In the genomic region with DNA sequence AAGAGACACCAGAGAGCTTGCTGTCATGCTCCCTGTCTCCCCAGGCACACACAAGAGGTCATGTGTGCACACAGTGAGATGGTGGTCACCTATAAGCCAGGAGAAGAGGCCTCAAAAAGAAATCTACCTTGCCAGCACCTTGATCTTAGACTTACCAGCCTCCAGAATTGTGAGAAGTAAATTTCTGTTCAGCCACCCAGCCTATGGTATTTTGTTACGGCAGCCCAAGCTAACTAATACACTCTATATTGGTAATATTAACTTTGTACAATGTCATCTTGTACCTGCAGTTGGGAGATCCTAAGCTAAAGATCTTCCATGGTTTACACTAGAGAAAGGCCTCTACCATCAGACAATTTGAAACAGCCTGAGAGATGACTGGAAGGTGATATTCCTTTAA, we compare ENCODE assay signal across 22 cellular contexts.
"Had no signal": no experiment of that assay in that cellular context is flagged by ENCODE, and none has a peak within 500 bp of the region (broad histone marks: within the 10 kb centered on the region; RNA-seq: fewer than 3 reads in every experiment).

No MANE protein-coding gene starts in this region.

- H3K9me3 ChIP-seq: lower lobe of right lung, prostate gland, suprapubic skin, tibial nerve had no signal

- H3K4me3 ChIP-seq: lower lobe of right lung, prostate gland, suprapubic skin, tibial nerve had no signal

- H3K27me3 ChIP-seq: foreskin keratinocyte, suprapubic skin, tibial nerve had no signal

- H3K36me3 ChIP-seq: lower lobe of right lung, prostate gland, suprapubic skin, tibial nerve had no signal

- DNase-seq: activated B cell treated with CpG ODN at 0.5 μM for 24 hours; activated CD4-positive, alpha-beta memory T cell treated with anti-CD3 and anti-CD28 coated beads for 36 hours; activated CD4-positive, alpha-beta T cell treated with anti-CD3 and anti-CD28 coated beads for 4 hours; activated naive CD4-positive, alpha-beta T cell treated with Interleukin-2 at 50 U/mL for 16 hours; activated T-cell treated with anti-CD3 and anti-CD28 coated beads, Interleukin-2, amount 50 U/mL, for 48 hours; anterior cingulate cortex; effector CD4-positive, alpha-beta T cell; erythroblast; foreskin keratinocyte; kidney; lower lobe of right lung; stimulated activated CD4-positive, alpha-beta T cell treated with anti-CD3 and anti-CD28 coated beads, Interleukin-12 subunit alpha, Interleukin-12 subunit beta, amount 100 ng/mL, for 4 hours; stimulated activated CD4-positive, alpha-beta T cell treated with anti-CD3 and anti-CD28 coated beads, Interleukin-1b, Interleukin-23, amount 100 ng/mL, for 48 hours; stimulated activated naive CD8-positive, alpha-beta T cell treated with anti-CD3 and anti-CD28 coated beads, Interleukin-15, amount 100 ng/mL, for 72 hours; T-helper 1 cell had no signal

- H3K27ac ChIP-seq: foreskin keratinocyte, lower lobe of right lung, prostate gland, suprapubic skin, tibial nerve had no signal

- ATAC-seq: foreskin keratinocyte; lower lobe of right lung; natural killer cell treated with Interleukin-12 subunit alpha and Interleukin-12 subunit beta and Interleukin-15 and Interleukin-18, amount 100 ng/mL, for 72 hours; stimulated activated naive CD8-positive, alpha-beta T cell treated with anti-CD3 and anti-CD28 coated beads, Interleukin-15, amount 100 ng/mL, for 72 hours had no signal

- H3K4me3 Mint-ChIP-seq: activated B cell treated with CpG ODN at 0.5 μM for 24 hours; activated CD4-positive, alpha-beta memory T cell treated with anti-CD3 and anti-CD28 coated beads for 36 hours; dendritic cell treated with granulocyte-macrophage colony-stimulating factor and Interleukin-4, amounts not matched to agents 40 ng/mL and 50 ng/mL, for 4 days; natural killer cell treated with Interleukin-12 subunit alpha and Interleukin-12 subunit beta and Interleukin-15 and Interleukin-18, amount 100 ng/mL, for 72 hours; stimulated activated naive CD8-positive, alpha-beta T cell treated with anti-CD3 and anti-CD28 coated beads, Interleukin-15, amount 100 ng/mL, for 72 hours had no signal

- H3K36me3 Mint-ChIP-seq: natural killer cell treated with Interleukin-12 subunit alpha and Interleukin-12 subunit beta and Interleukin-15 and Interleukin-18, amount 100 ng/mL, for 72 hours had no signal

- H3K4me1 ChIP-seq: prostate gland had no signal

- H3K27me3 Mint-ChIP-seq: activated B cell treated with CpG ODN at 0.5 μM for 24 hours; activated CD4-positive, alpha-beta memory T cell treated with anti-CD3 and anti-CD28 coated beads for 36 hours; brain; dendritic cell treated with granulocyte-macrophage colony-stimulating factor and Interleukin-4, amounts not matched to agents 40 ng/mL and 50 ng/mL, for 4 days; natural killer cell treated with Interleukin-12 subunit alpha and Interleukin-12 subunit beta and Interleukin-15 and Interleukin-18, amount 100 ng/mL, for 72 hours; stimulated activated naive CD8-positive, alpha-beta T cell treated with anti-CD3 and anti-CD28 coated beads, Interleukin-15, amount 100 ng/mL, for 72 hours had no signal

- H3K9me3 Mint-ChIP-seq: activated B cell treated with CpG ODN at 0.5 μM for 24 hours; activated CD4-positive, alpha-beta memory T cell treated with anti-CD3 and anti-CD28 coated beads for 36 hours; dendritic cell treated with granulocyte-macrophage colony-stimulating factor and Interleukin-4, amounts not matched to agents 40 ng/mL and 50 ng/mL, for 4 days; natural killer cell treated with Interleukin-12 subunit alpha and Interleukin-12 subunit beta and Interleukin-15 and Interleukin-18, amount 100 ng/mL, for 72 hours; stimulated activated naive CD8-positive, alpha-beta T cell treated with anti-CD3 and anti-CD28 coated beads, Interleukin-15, amount 100 ng/mL, for 72 hours had no signal

- H3K27ac Mint-ChIP-seq: activated B cell treated with CpG ODN at 0.5 μM for 24 hours; activated CD4-positive, alpha-beta memory T cell treated with anti-CD3 and anti-CD28 coated beads for 36 hours; dendritic cell treated with granulocyte-macrophage colony-stimulating factor and Interleukin-4, amounts not matched to agents 40 ng/mL and 50 ng/mL, for 4 days; natural killer cell treated with Interleukin-12 subunit alpha and Interleukin-12 subunit beta and Interleukin-15 and Interleukin-18, amount 100 ng/mL, for 72 hours; stimulated activated naive CD8-positive, alpha-beta T cell treated with anti-CD3 and anti-CD28 coated beads, Interleukin-15, amount 100 ng/mL, for 72 hours had no signal

- FAIRE-seq: kidney, urothelium cell line had no signal
